In genomic region chr7:117827861-117828260, GRCh38 we compare ENCODE assay signal across 12 cellular contexts. TPM values are rescaled to one million over a fixed set of nuclear protein-coding genes. Genes with fewer than 3 reads are reported as not detected.
DNase-seq lines count a peak whose midpoint lies in the region; ATAC-seq and TF ChIP-seq lines count a peak whose summit lies in the region.
"Had no signal": no experiment of that assay in that cellular context is flagged by ENCODE, and none has a peak within 500 bp of the region (broad histone marks: within the 10 kb centered on the region; RNA-seq: fewer than 3 reads in every experiment).

No MANE protein-coding gene starts in this region.

- no peak for ATAC-seq in HG03354 (IDR thresholded peaks at IDR 0.05; ENCODE audit: poor library complexity, severe bottlenecking, unreplicated experiment)

- peaks cover 23% of the 10 kb centered on the region for H3K4me1 Mint-ChIP-seq in type B pancreatic cell (ENCODE audit: unreplicated experiment)

- H3K27me3 Mint-ChIP-seq in type B pancreatic cell: no peaks in the 10 kb centered on the region

- no peaks in the 10 kb centered on the region for H3K36me3 ChIP-seq in SK-N-SH (replicated peaks in 1 of 2; ENCODE audit: control insufficient read depth in 1 of 2, insufficient read depth in 2 of 2, low read length in 1 of 2)
- H3K36me3 ChIP-seq: left ventricle myocardium inferior had no signal

- H3K4me3 ChIP-seq in SK-N-SH (ENCODE audit: low read depth in 2 of 2, low read length in 1 of 2) (no peak overlapping the region), foreskin fibroblast (ENCODE audit: low read depth in 1 of 2, low read length in 2 of 2) (no peak overlapping the region)
- H3K4me3 ChIP-seq: left ventricle myocardium inferior had no signal

- H3K27me3 ChIP-seq in SK-N-SH (ENCODE audit: insufficient read depth): no peaks in the 10 kb centered on the region

- CTCF ChIA-PET in SK-N-SH (lab: Yijun Ruan, JAX): interaction anchor here (0.8 kb wide), 1 partner anchor 11 kb away, joined by 3 read pairs; no protein-coding TSS in a partner anchor

- peak overlapping the region; percentile 35 for H3K27ac Mint-ChIP-seq in type B pancreatic cell

- no peak overlapping the region for H2AFZ ChIP-seq in SK-N-SH (ENCODE audit: low read depth)

- H4K20me1 ChIP-seq in SK-N-SH (ENCODE audit: insufficient read depth): peaks cover 2% of the 10 kb centered on the region; the same call in 1 of the 2 replicates

- H3K27ac ChIP-seq in SK-N-SH (ENCODE audit: low read depth in 2 of 2, low read length in 1 of 2): no peak overlapping the region
- H3K27ac ChIP-seq: 22Rv1, left ventricle myocardium inferior had no signal

- DNase-seq in DMS 273 (lab: John Stamatoyannopoulos, UW; ENCODE audit: unreplicated experiment) (peak; percentile 19), DMS 273 treated with DMSO at 0.1 percent for 48 hours (lab: John Stamatoyannopoulos, UW) (no peak), SK-N-SH (no peak), foreskin fibroblast (peak; percentile 35 to 76), type B pancreatic cell (ENCODE audit: extremely low spot score, unreplicated experiment) (no peak), GF-D8 (lab: John Stamatoyannopoulos, UW) (no peak), NCI-H2171 treated with DMSO at 0.1 percent for 48 hours (lab: John Stamatoyannopoulos, UW) (no peak)
- DNase-seq: left ventricle myocardium inferior, Right ventricle myocardium superior had no signal

- no peaks in the 10 kb centered on the region for H3K9me2 ChIP-seq in SK-N-SH

- no peak overlapping the region for H3K9ac ChIP-seq in SK-N-SH

- H3K4me3 Mint-ChIP-seq in type B pancreatic cell: peak overlapping the region; percentile 14

- H3K79me2 ChIP-seq in SK-N-SH (ENCODE audit: insufficient read depth): no peaks in the 10 kb centered on the region

- POLR2A ChIA-PET in SK-N-SH (lab: Yijun Ruan, JAX): no interaction called here

- WGBS in SK-N-SH (ENCODE audit: low lambda C conversion rate): 2% methylated on average over 2 of the region's 2 CpGs

- no peaks in the 10 kb centered on the region for H3F3A ChIP-seq in SK-N-SH (replicated peaks; ENCODE audit: insufficient read depth)

- TF ChIP-seq EP300 in SK-N-SH (IDR thresholded peaks at IDR 0.05; ENCODE audit: borderline replicate concordance in 1 of 2, low read depth in 1 of 2, low read length in 1 of 2): 0 out of 4 replicates have a peak, but pooled peaks of 1 of the 2 experiments have one; percentile 13

- H3K36me3 Mint-ChIP-seq in type B pancreatic cell: peaks cover 21% of the 10 kb centered on the region

- no peak for TF ChIP-seq CTCF in SK-N-SH (IDR thresholded peaks at IDR 0.05)
- no peak for TF ChIP-seq CTCF in foreskin fibroblast (IDR thresholded peaks at IDR 0.05; ENCODE audit: low read depth, low read length)
- TF ChIP-seq CTCF in type B pancreatic cell (conservative IDR thresholded peaks at IDR 0.05): no peak

- H3K9me3 Mint-ChIP-seq in type B pancreatic cell: peaks cover 5% of the 10 kb centered on the region

- peak overlapping the region; percentile 34; the same call in 1 of the 2 replicates for H3K4me2 ChIP-seq in SK-N-SH

- H3K4me1 ChIP-seq in SK-N-SH (ENCODE audit: control insufficient read depth in 1 of 2, insufficient read depth in 2 of 2, low read depth in 1 of 2, low read length in 1 of 2): peaks cover 0 to 21% of the 10 kb centered on the region in 2 experiments; a peak in 2 of 4 replicates

- H3K9me3 ChIP-seq in SK-N-SH: no peaks in the 10 kb centered on the region
- H3K9me3 ChIP-seq: left ventricle myocardium inferior had no signal

- no peak for TF ChIP-seq RAD21 in SK-N-SH (IDR thresholded peaks at IDR 0.05; ENCODE audit: low read length)

TF ChIP-seq in SK-N-SH, 30 proteins besides CTCF, POLR2A, EP300 and RAD21:
- TF ChIP-seq FOXM1 (IDR thresholded peaks at IDR 0.05; ENCODE audit: low read depth) (no peak), RCOR1 (IDR thresholded peaks at IDR 0.05; ENCODE audit: low read length) (no peak), JUND (IDR thresholded peaks at IDR 0.05) (peak; percentile 56), USF1 (IDR thresholded peaks at IDR 0.05; ENCODE audit: borderline replicate concordance, low read depth) (no peak), GATA2 (CRISPR knock-in tag; IDR thresholded peaks at IDR 0.05) (no peak), ELF1 (IDR thresholded peaks at IDR 0.05) (no peak), MEF2A (IDR thresholded peaks at IDR 0.05; ENCODE audit: borderline replicate concordance, low read depth) (no peak), IRF3 (IDR thresholded peaks at IDR 0.05; ENCODE audit: low read depth, low read length) (no peak), TAF1 (IDR thresholded peaks at IDR 0.05; ENCODE audit: borderline replicate concordance, low read depth, low read length) (no peak), TCF12 (IDR thresholded peaks at IDR 0.05) (peak; percentile 88), RXRA (IDR thresholded peaks at IDR 0.05; ENCODE audit: borderline replicate concordance, low read depth) (no peak), FOSL2 (IDR thresholded peaks at IDR 0.05; ENCODE audit: borderline replicate concordance, low read depth) (peak; percentile 29; the same call in 1 of the 2 replicates), EZH2phosphoT487 (IDR thresholded peaks at IDR 0.05; ENCODE audit: borderline replicate concordance, low read depth) (no peak)
- TF ChIP-seq, protein P1, sequence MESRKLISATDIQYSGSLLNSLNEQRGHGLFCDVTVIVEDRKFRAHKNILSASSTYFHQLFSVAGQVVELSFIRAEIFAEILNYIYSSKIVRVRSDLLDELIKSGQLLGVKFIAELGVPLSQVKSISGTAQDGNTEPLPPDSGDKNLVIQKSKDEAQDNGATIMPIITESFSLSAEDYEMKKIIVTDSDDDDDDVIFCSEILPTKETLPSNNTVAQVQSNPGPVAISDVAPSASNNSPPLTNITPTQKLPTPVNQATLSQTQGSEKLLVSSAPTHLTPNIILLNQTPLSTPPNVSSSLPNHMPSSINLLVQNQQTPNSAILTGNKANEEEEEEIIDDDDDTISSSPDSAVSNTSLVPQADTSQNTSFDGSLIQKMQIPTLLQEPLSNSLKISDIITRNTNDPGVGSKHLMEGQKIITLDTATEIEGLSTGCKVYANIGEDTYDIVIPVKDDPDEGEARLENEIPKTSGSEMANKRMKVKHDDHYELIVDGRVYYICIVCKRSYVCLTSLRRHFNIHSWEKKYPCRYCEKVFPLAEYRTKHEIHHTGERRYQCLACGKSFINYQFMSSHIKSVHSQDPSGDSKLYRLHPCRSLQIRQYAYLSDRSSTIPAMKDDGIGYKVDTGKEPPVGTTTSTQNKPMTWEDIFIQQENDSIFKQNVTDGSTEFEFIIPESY (IDR thresholded peaks at IDR 0.05; ENCODE audit: borderline replicate concordance, low read depth): no peak
- TF ChIP-seq, protein P2, sequence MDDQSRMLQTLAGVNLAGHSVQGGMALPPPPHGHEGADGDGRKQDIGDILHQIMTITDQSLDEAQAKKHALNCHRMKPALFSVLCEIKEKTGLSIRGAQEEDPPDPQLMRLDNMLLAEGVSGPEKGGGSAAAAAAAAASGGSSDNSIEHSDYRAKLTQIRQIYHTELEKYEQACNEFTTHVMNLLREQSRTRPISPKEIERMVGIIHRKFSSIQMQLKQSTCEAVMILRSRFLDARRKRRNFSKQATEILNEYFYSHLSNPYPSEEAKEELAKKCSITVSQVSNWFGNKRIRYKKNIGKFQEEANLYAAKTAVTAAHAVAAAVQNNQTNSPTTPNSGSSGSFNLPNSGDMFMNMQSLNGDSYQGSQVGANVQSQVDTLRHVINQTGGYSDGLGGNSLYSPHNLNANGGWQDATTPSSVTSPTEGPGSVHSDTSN (IDR thresholded peaks at IDR 0.05): peak; percentile 64

RNA-seq across cellular contexts. Expression of gene CTTNBP2, which starts 45.4 kb away (rescaled TPM):
- polyA plus RNA-seq in SK-N-SH (2012; rRNA removed): not detected in 2 replicates
- polyA plus RNA-seq in SK-N-SH (2012; cell fraction: cytosol; rRNA removed): not detected in 2 replicates
- polyA plus RNA-seq in SK-N-SH (2012; cell fraction: nucleus; rRNA removed): not detected in 2 replicates
- total RNA-seq in type B pancreatic cell (ENCODE audit: low replicate concordance): 30.2 and 36.9 TPM in 2 replicates
- total RNA-seq: activated CD8-positive, alpha-beta memory T cell treated with anti-CD3 and anti-CD28 coated beads for 36 hours had no signal

Comparison
In these comparisons a context has a peak if more than half of its experiments do, and no peak if none do; other contexts are left out.
1. DNase-seq: peak in DMS 273 (single experiment) and foreskin fibroblast (2 of 2); none in DMS 273 treated with DMSO at 0.1 percent for 48 hours (single experiment), SK-N-SH (single experiment), type B pancreatic cell (single experiment), GF-D8 (single experiment) and NCI-H2171 treated with DMSO at 0.1 percent for 48 hours (single experiment).